Comparison of ENCODE assay signal across 24 cellular contexts in genomic region chr7:31423994-31424393, GRCh38.
"Had no signal": no experiment of that assay in that cellular context is flagged by ENCODE, and none has a peak within 500 bp of the region (broad histone marks: within the 10 kb centered on the region; RNA-seq: fewer than 3 reads in every experiment).

No MANE protein-coding gene starts in this region.

- H3K9ac ChIP-seq: KMS-11 had no signal

- ATAC-seq: HepG2 had no signal

- H3K27ac ChIP-seq: KMS-11, PC-9, Peyer's patch, SJSA1, SK-N-MC had no signal

- H3K4me1 ChIP-seq: Peyer's patch had no signal

- FAIRE-seq: HepG2 had no signal

- H3K4me3 ChIP-seq: PC-9, Peyer's patch, SJSA1, SK-N-MC had no signal

- H3K36me3 ChIP-seq: Peyer's patch, SJSA1 had no signal

- DNase-seq: IMR-90, Kasumi-1, MM.1S, NCI-H1092 treated with DMSO at 0.1 percent for 48 hours, NCI-H1436, NCI-H187, NCI-H2029, NCI-H2081 treated with DMSO at 0.1 percent for 48 hours, NCI-H2171, NCI-H226, NCI-H446, NCI-H510A, NCI-H524 treated with DMSO at 0.1 percent for 48 hours, NCI-H69, NCI-H774, PC-9, Peyer's patch, Right ventricle myocardium superior, RPMI8226, SIG-M5 had no signal

- H3K9me3 ChIP-seq: Peyer's patch, SJSA1 had no signal
